In genomic region chr1:217734973-217735372, GRCh38 we compare ENCODE assay signal across 15 cellular contexts.
"Had no signal": no experiment of that assay in that cellular context is flagged by ENCODE, and none has a peak within 500 bp of the region (broad histone marks: within the 10 kb centered on the region; RNA-seq: fewer than 3 reads in every experiment).

No MANE protein-coding gene starts in this region.

- H3K9me3 ChIP-seq: ascending aorta, ovary, thyroid gland had no signal

- DNase-seq: activated CD4-positive, alpha-beta T cell treated with anti-CD3 and anti-CD28 coated beads, Interleukin-2, amount 50 U/mL, for 4 hours; activated CD4-positive, CD25-positive, alpha-beta regulatory T cell treated with anti-CD3 and anti-CD28 coated beads, Interleukin-2, amount 50 U/mL, for 72 hours; activated naive CD4-positive, alpha-beta T cell; activated T-cell treated with anti-CD3 and anti-CD28 coated beads for 4 hours; islet precursor cell; naive B cell; ovary; SW 1271; thyroid gland had no signal

- H3K27ac Mint-ChIP-seq: naive B cell; stimulated activated effector memory CD8-positive, alpha-beta T cell treated with anti-CD3 and anti-CD28 coated beads, Interleukin-12 subunit alpha, Interleukin-12 subunit beta, amount 100 ng/mL, for 72 hours; T-helper 2 cell treated with Interferon-gamma antibody and Interleukin-4, amounts not matched to agents 5 μg/mL and 100 μg/mL, for 36 hours had no signal

- H3K4me3 ChIP-seq: ascending aorta, ovary, thyroid gland had no signal

- ATAC-seq: left lobe of liver; stimulated activated effector memory CD8-positive, alpha-beta T cell treated with anti-CD3 and anti-CD28 coated beads, Interleukin-12 subunit alpha, Interleukin-12 subunit beta, amount 100 ng/mL, for 72 hours had no signal

- H3K4me1 ChIP-seq: ascending aorta, thyroid gland had no signal

- H3K4me3 Mint-ChIP-seq: naive B cell; stimulated activated effector memory CD8-positive, alpha-beta T cell treated with anti-CD3 and anti-CD28 coated beads, Interleukin-12 subunit alpha, Interleukin-12 subunit beta, amount 100 ng/mL, for 72 hours; T-helper 2 cell treated with Interferon-gamma antibody and Interleukin-4, amounts not matched to agents 5 μg/mL and 100 μg/mL, for 36 hours had no signal

- H3K27ac ChIP-seq: ascending aorta, ovary, thyroid gland had no signal

- H3K36me3 Mint-ChIP-seq: naive B cell; stimulated activated effector memory CD8-positive, alpha-beta T cell treated with anti-CD3 and anti-CD28 coated beads, Interleukin-12 subunit alpha, Interleukin-12 subunit beta, amount 100 ng/mL, for 72 hours had no signal

- H3K27me3 ChIP-seq: ascending aorta, ovary, thyroid gland had no signal

- H3K36me3 ChIP-seq: ascending aorta, ovary, thyroid gland had no signal

- FAIRE-seq: colon, urothelium cell line had no signal

- H3K4me1 Mint-ChIP-seq: naive B cell; stimulated activated effector memory CD8-positive, alpha-beta T cell treated with anti-CD3 and anti-CD28 coated beads, Interleukin-12 subunit alpha, Interleukin-12 subunit beta, amount 100 ng/mL, for 72 hours had no signal
